In the genomic region with DNA sequence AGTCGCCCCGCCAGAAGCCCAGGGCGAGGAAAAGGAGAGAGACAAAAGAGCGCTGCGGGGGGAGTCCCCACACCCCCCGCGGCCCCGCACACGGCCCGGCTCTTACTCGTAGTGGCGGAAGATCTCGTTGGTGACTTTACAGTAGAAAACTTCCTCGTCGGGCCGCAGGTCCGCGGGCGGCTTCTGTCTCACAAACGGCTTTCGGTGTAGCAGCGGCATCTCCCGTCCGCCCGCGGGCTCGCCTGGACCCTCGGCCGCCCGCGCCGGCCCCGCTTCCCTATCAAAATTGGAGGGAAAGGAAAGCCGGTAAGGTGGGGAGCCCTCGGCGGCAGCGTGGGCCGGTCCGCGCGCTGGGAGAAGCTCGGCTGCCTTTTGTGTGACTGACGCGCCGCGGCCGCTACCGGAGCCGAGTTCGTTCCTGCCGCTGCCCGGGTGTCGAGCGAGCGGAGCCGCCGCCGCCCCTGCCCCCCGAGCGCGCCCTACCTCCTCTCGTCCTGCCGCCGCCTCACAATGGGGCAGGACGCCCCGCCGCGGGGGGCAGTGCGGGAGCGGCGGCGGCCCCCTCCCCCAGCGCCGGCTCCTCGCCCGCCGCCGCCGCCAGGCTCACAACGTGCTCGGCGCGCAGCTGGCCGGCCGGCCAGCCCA, we compare ENCODE assay signal across 8 cellular contexts. TPM values are rescaled to one million over a fixed set of nuclear protein-coding genes. Genes with fewer than 3 reads are reported as not detected.
DNase-seq lines count a peak whose midpoint lies in the region; FAIRE-seq and TF ChIP-seq lines count a peak whose summit lies in the region.

No MANE protein-coding gene starts in this region.

- CTCF ChIA-PET in HEK293 (lab: Yijun Ruan, JAX) = interaction anchor here (0.5 kb wide), 1 partner anchor 280 kb away, joined by 8 read pairs; no protein-coding TSS in a partner anchor
- CTCF ChIA-PET in MCF 10A (lab: Yijun Ruan, JAX) = interaction anchor here (0.6 to 2.5 kb wide), 5 partner anchors 9 to 107 kb away, joined by 3 to 17 read pairs (median 3); no protein-coding TSS in a partner anchor

- TF ChIP-seq CTCF in GM13976 (IDR thresholded peaks at IDR 0.05; ENCODE audit: borderline replicate concordance, control extremely low read depth, extremely low read depth, insufficient read depth, missing control alignments) (peak; percentile 25), HEK293 (tag by site-specific recombination; IDR thresholded peaks at IDR 0.05) (no peak), MM.1S (IDR thresholded peaks at IDR 0.05; ENCODE audit: low read length) (no peak), MCF 10A (IDR thresholded peaks at IDR 0.05; ENCODE audit: unreplicated experiment) (peak; percentile 19), D721Med (IDR thresholded peaks at IDR 0.05; ENCODE audit: insufficient read depth, missing control alignments) (no peak)

- no peaks in the 10 kb centered on the region for H4K20me1 ChIP-seq in MM.1S (ENCODE audit: insufficient read depth, low read length)

- H3K9ac ChIP-seq in MM.1S (ENCODE audit: low read length) = peak overlapping the region; percentile 84

- no peaks in the 10 kb centered on the region for H3K27me3 Mint-ChIP-seq in MCF 10A (ENCODE audit: insufficient read depth, unreplicated experiment)
- peaks cover 13 to 26% (median 16%) of the 10 kb centered on the region in 3 donors for H3K27me3 Mint-ChIP-seq in immature natural killer cell (ENCODE audit: low read depth in 3 of 3)

- FAIRE-seq in D721Med (lab: Jason Lieb, UNC) = no peak

- peak overlapping the region; percentile 68; the same call in 1 of the 2 replicates for H3K4me2 ChIP-seq in MM.1S (ENCODE audit: low read depth, low read length)

- in situ Hi-C loops in GM13976 (cut with MboI; ENCODE audit: low sequenced_read_pairs, unreplicated experiment) = no loop called here

- H3K27ac ChIP-seq in HEK293 (ENCODE audit: extremely low read depth, low read depth, low read length) = peak overlapping the region; percentile 96
- H3K27ac ChIP-seq in MM.1S (ENCODE audit: low read length) = peak overlapping the region; percentile 88

- peak overlapping the region; percentile 93 for H3K4me3 Mint-ChIP-seq in MCF 10A (ENCODE audit: unreplicated experiment)
- peak overlapping the region; percentile 96 to 100 (median 99) for H3K4me3 Mint-ChIP-seq in immature natural killer cell

- H3F3A ChIP-seq in MM.1S (ENCODE audit: insufficient read depth, low read length) = peaks cover 9% of the 10 kb centered on the region

- peaks cover 3 to 15% of the 10 kb centered on the region in 2 experiments for H3K36me3 ChIP-seq in HEK293 (ENCODE audit: control insufficient read depth in 2 of 2, insufficient read depth in 1 of 2, low read length in 2 of 2)
- H3K36me3 ChIP-seq in MM.1S (replicated peaks; ENCODE audit: insufficient read depth, low read length) = no peaks in the 10 kb centered on the region

- H3K79me2 ChIP-seq in MM.1S (ENCODE audit: low read length) = peaks cover 42% of the 10 kb centered on the region

- no peaks in the 10 kb centered on the region for H3K9me2 ChIP-seq in MM.1S (replicated peaks; ENCODE audit: insufficient read depth, low read length)

- H2AFZ ChIP-seq in MM.1S (ENCODE audit: low read length) = peak overlapping the region; percentile 78; the same call in 1 of the 2 replicates

- H3K4me1 Mint-ChIP-seq in MCF 10A (ENCODE audit: insufficient read depth, unreplicated experiment) (peaks cover 13% of the 10 kb centered on the region), immature natural killer cell (peaks cover 36 to 52% of the 10 kb centered on the region in 2 donors)

- BruUV-seq in MCF 10A (replicated peaks; lab: Mats Ljungman, UMichigan) = no TSS peak

- intact Hi-C loops in MCF 10A (cut with micrococcal nuclease) = loop anchor here (1.0 to 10.0 kb wide), 4 partner anchors 108 to 540 kb away; partner anchors contain the start of gene SRP54

- no peaks in the 10 kb centered on the region for H3K9me3 Mint-ChIP-seq in MCF 10A (ENCODE audit: unreplicated experiment)
- H3K9me3 Mint-ChIP-seq in immature natural killer cell = no peaks in the 10 kb centered on the region

- H3K36me3 Mint-ChIP-seq in MCF 10A (ENCODE audit: insufficient read depth, unreplicated experiment) (peaks cover 6% of the 10 kb centered on the region), immature natural killer cell (no peaks in the 10 kb centered on the region)

- H3K9me3 ChIP-seq in HEK293 (ENCODE audit: control insufficient read depth, insufficient read depth, low read depth, low read length) = no peaks in the 10 kb centered on the region
- no peaks in the 10 kb centered on the region for H3K9me3 ChIP-seq in MM.1S (replicated peaks; ENCODE audit: insufficient read depth, low read length)

- peak; percentile 68 for DNase-seq in GM13976 (ENCODE audit: low spot score)
- peak; percentile 49 for DNase-seq in MM.1S
- peak; percentile 33 for DNase-seq in T-helper 9 cell
- peak; percentile 58 for DNase-seq in MCF 10A (ENCODE audit: unreplicated experiment)
- peak in 2 of 3 donors; percentile 54 to 72 for DNase-seq in immature natural killer cell
- DNase-seq in stimulated activated CD4-positive, alpha-beta T cell treated with anti-CD3 and anti-CD28 coated beads, Interleukin-12 subunit alpha, Interleukin-12 subunit beta, amount 100 ng/mL, for 48 hours (ENCODE audit: low read depth in 2 of 3, low spot score in 1 of 3) = peak; percentile 22 to 38 (median 36)
- DNase-seq in D721Med (ENCODE audit: insufficient read length, low spot score) = no peak

- POLR2A ChIA-PET in HEK293 (lab: Yijun Ruan, JAX) = interaction anchor here (0.6 to 1.4 kb wide), 12 partner anchors 18 to 320 kb away, joined by 3 to 35 read pairs (median 4); partner anchors contain the start of genes CFL2, FAM177A1 and SRP54
- POLR2A ChIA-PET in MCF 10A (lab: Yijun Ruan, JAX) = interaction anchor here (0.6 to 6.4 kb wide), 36 partner anchors 10 to 951 kb away, joined by 3 to 266 read pairs (median 4); partner anchors contain the start of genes FAM177A1, NFKBIA, PPP2R3C and PRORP

- H3K4me1 ChIP-seq in HEK293 (ENCODE audit: control insufficient read depth, insufficient read depth, low read length) (peaks cover 6% of the 10 kb centered on the region; the same call in 1 of the 2 replicates), MM.1S (ENCODE audit: low read length) (no peaks in the 10 kb centered on the region)

- H3K27ac Mint-ChIP-seq in MCF 10A (ENCODE audit: low read depth, unreplicated experiment) (peak overlapping the region; percentile 99), immature natural killer cell (peak overlapping the region; percentile 88 to 100 (median 98))

- no peaks in the 10 kb centered on the region for H3K27me3 ChIP-seq in MM.1S (replicated peaks; ENCODE audit: insufficient read depth, low read length)

- H3K4me3 ChIP-seq in HEK293 (ENCODE audit: low read depth, low read length) (peak overlapping the region; percentile 97), MM.1S (ENCODE audit: low read length) (peak overlapping the region; percentile 79)

TF ChIP-seq in HEK293, 187 proteins besides CTCF, POLR2A, EP300 and RAD21 (continues in another document):
- TF ChIP-seq, protein P1, sequence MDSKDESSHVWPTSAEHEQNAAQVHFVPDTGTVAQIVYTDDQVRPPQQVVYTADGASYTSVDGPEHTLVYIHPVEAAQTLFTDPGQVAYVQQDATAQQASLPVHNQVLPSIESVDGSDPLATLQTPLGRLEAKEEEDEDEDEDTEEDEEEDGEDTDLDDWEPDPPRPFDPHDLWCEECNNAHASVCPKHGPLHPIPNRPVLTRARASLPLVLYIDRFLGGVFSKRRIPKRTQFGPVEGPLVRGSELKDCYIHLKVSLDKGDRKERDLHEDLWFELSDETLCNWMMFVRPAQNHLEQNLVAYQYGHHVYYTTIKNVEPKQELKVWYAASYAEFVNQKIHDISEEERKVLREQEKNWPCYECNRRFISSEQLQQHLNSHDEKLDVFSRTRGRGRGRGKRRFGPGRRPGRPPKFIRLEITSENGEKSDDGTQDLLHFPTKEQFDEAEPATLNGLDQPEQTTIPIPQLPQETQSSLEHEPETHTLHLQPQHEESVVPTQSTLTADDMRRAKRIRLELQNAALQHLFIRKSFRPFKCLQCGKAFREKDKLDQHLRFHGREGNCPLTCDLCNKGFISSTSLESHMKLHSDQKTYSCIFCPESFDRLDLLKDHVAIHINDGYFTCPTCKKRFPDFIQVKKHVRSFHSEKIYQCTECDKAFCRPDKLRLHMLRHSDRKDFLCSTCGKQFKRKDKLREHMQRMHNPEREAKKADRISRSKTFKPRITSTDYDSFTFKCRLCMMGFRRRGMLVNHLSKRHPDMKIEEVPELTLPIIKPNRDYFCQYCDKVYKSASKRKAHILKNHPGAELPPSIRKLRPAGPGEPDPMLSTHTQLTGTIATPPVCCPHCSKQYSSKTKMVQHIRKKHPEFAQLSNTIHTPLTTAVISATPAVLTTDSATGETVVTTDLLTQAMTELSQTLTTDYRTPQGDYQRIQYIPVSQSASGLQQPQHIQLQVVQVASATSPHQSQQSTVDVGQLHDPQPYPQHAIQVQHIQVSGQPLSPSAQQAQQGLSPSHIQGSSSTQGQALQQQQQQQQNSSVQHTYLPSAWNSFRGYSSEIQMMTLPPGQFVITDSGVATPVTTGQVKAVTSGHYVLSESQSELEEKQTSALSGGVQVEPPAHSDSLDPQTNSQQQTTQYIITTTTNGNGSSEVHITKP (tag by site-specific recombination; IDR thresholded peaks at IDR 0.05) = peak; percentile 42
- TF ChIP-seq MEIS1 (CRISPR knock-in tag; IDR thresholded peaks at IDR 0.05; ENCODE audit: borderline replicate concordance) = no peak

RNA-seq across cellular contexts. Expression of gene BAZ1A, which starts 0.7 kb away (rescaled TPM):
- 33.3 and 44.6 TPM in 2 replicates for total RNA-seq in MCF 10A (2022)
- polyA plus RNA-seq in immature natural killer cell = 10 to 100 TPM in 1 of 3 donors, 1 to 10 TPM in 2; 4.0 to 17.6 (median 8.3) TPM

Comparison
In these comparisons a context has a peak if more than half of its experiments do, and no peak if none do; other contexts are left out.
1. CTCF ChIP-seq: peak in GM13976 (single experiment) and MCF 10A (single experiment); none in HEK293 (single experiment), MM.1S (single experiment) and D721Med (single experiment).